Comparison of ENCODE assay signal across 11 cellular contexts in genomic region chr6:20630617-20631448, GRCh38.
DNase-seq lines count a peak whose midpoint lies in the region; ATAC-seq, FAIRE-seq and TF ChIP-seq lines count a peak whose summit lies in the region.
"Had no signal": no experiment of that assay in that cellular context is flagged by ENCODE, and none has a peak within 500 bp of the region (broad histone marks: within the 10 kb centered on the region; RNA-seq: fewer than 3 reads in every experiment).

No MANE protein-coding gene starts in this region.

- H3K27ac Mint-ChIP-seq in MCF 10A (ENCODE audit: low read depth, unreplicated experiment) (no peak overlapping the region), IgD-negative memory B cell (peak overlapping the region in 2 of 3 donors; percentile 17 to 32)
- peak overlapping the region in 1 of 2 donors; percentile 54 for H3K27ac Mint-ChIP-seq in stimulated activated naive CD8-positive, alpha-beta T cell treated with anti-CD3 and anti-CD28 coated beads, Interleukin-15, amount 100 ng/mL, for 72 hours
- H3K27ac Mint-ChIP-seq in stimulated activated memory B cell treated with anti-CD40 and anti-IgM and Interleukin-4, amounts not matched to agents 10 μg/mL and 1 μg/mL and 100 μg/mL, for 72 hours: no peak overlapping the region

- CTCF ChIA-PET in MCF 10A (lab: Yijun Ruan, JAX): interaction anchor here (0.5 kb wide), 1 partner anchor 275 kb away, joined by 4 read pairs; no protein-coding TSS in a partner anchor

- intact Hi-C loops in MCF 10A (cut with micrococcal nuclease): no loop called here
- intact Hi-C loops in breast epithelium (cut with DNase I; ENCODE audit: low total_unique reads): no loop called here

- H3K9me3 ChIP-seq in breast epithelium: no peaks in the 10 kb centered on the region

- TF ChIP-seq CTCF in MCF 10A (IDR thresholded peaks at IDR 0.05; ENCODE audit: unreplicated experiment) (no peak), breast epithelium (IDR thresholded peaks at IDR 0.05) (no peak)

- H3K4me3 Mint-ChIP-seq in MCF 10A (ENCODE audit: unreplicated experiment) (no peak overlapping the region), IgD-negative memory B cell (peak overlapping the region in 1 of 4 donors; percentile 9)
- no peak overlapping the region for H3K4me3 Mint-ChIP-seq in stimulated activated naive CD8-positive, alpha-beta T cell treated with anti-CD3 and anti-CD28 coated beads, Interleukin-15, amount 100 ng/mL, for 72 hours
- H3K4me3 Mint-ChIP-seq in stimulated activated memory B cell treated with anti-CD40 and anti-IgM and Interleukin-4, amounts not matched to agents 10 μg/mL and 1 μg/mL and 100 μg/mL, for 72 hours: no peak overlapping the region

- ATAC-seq in stimulated activated naive CD8-positive, alpha-beta T cell treated with anti-CD3 and anti-CD28 coated beads, Interleukin-15, amount 100 ng/mL, for 72 hours: peak; percentile 94
- no peak for ATAC-seq in stimulated activated memory B cell treated with anti-CD40 and anti-IgM and Interleukin-4, amounts not matched to agents 10 μg/mL and 1 μg/mL and 100 μg/mL, for 72 hours

- no peaks in the 10 kb centered on the region for H3K36me3 Mint-ChIP-seq in MCF 10A (ENCODE audit: insufficient read depth, unreplicated experiment)
- H3K36me3 Mint-ChIP-seq in IgD-negative memory B cell: peaks cover 15% of the 10 kb centered on the region
- peaks cover 53% of the 10 kb centered on the region for H3K36me3 Mint-ChIP-seq in stimulated activated memory B cell treated with anti-CD40 and anti-IgM and Interleukin-4, amounts not matched to agents 10 μg/mL and 1 μg/mL and 100 μg/mL, for 72 hours

- no peak overlapping the region for H3K27ac ChIP-seq in breast epithelium
- H3K27ac ChIP-seq: C4-2B, GM23248 had no signal

- H3K4me3 ChIP-seq in breast epithelium: no peak overlapping the region
- H3K4me3 ChIP-seq: GM23248 had no signal

- H3K4me1 ChIP-seq in breast epithelium: no peaks in the 10 kb centered on the region

- H3K36me3 ChIP-seq in breast epithelium: no peaks in the 10 kb centered on the region

- BruUV-seq in MCF 10A (replicated peaks; lab: Mats Ljungman, UMichigan): no TSS peak

- FAIRE-seq in HTR-8/SVneo (lab: Jason Lieb, UNC): no peak
- FAIRE-seq: TTC549 had no signal

- POLR2A ChIA-PET in MCF 10A (lab: Yijun Ruan, JAX): no interaction called here

- H3K9me3 Mint-ChIP-seq in MCF 10A (ENCODE audit: unreplicated experiment): no peaks in the 10 kb centered on the region
- H3K9me3 Mint-ChIP-seq in IgD-negative memory B cell: peaks cover 0 to 2% (median 0%) of the 10 kb centered on the region in 3 donors
- peaks cover 0 to 7% of the 10 kb centered on the region in 2 donors for H3K9me3 Mint-ChIP-seq in stimulated activated naive CD8-positive, alpha-beta T cell treated with anti-CD3 and anti-CD28 coated beads, Interleukin-15, amount 100 ng/mL, for 72 hours
- no peaks in the 10 kb centered on the region for H3K9me3 Mint-ChIP-seq in stimulated activated memory B cell treated with anti-CD40 and anti-IgM and Interleukin-4, amounts not matched to agents 10 μg/mL and 1 μg/mL and 100 μg/mL, for 72 hours

- no peak for TF ChIP-seq POLR2A in breast epithelium (IDR thresholded peaks at IDR 0.05)

- H3K27me3 Mint-ChIP-seq in MCF 10A (ENCODE audit: insufficient read depth, unreplicated experiment): no peaks in the 10 kb centered on the region
- no peaks in the 10 kb centered on the region for H3K27me3 Mint-ChIP-seq in IgD-negative memory B cell
- no peaks in the 10 kb centered on the region for H3K27me3 Mint-ChIP-seq in stimulated activated naive CD8-positive, alpha-beta T cell treated with anti-CD3 and anti-CD28 coated beads, Interleukin-15, amount 100 ng/mL, for 72 hours
- no peaks in the 10 kb centered on the region for H3K27me3 Mint-ChIP-seq in stimulated activated memory B cell treated with anti-CD40 and anti-IgM and Interleukin-4, amounts not matched to agents 10 μg/mL and 1 μg/mL and 100 μg/mL, for 72 hours

- H3K4me1 Mint-ChIP-seq in MCF 10A (ENCODE audit: insufficient read depth, unreplicated experiment) (no peaks in the 10 kb centered on the region), IgD-negative memory B cell (peaks cover 10 to 28% (median 12%) of the 10 kb centered on the region in 3 donors)
- peaks cover 54% of the 10 kb centered on the region for H3K4me1 Mint-ChIP-seq in stimulated activated naive CD8-positive, alpha-beta T cell treated with anti-CD3 and anti-CD28 coated beads, Interleukin-15, amount 100 ng/mL, for 72 hours
- peaks cover 32% of the 10 kb centered on the region for H3K4me1 Mint-ChIP-seq in stimulated activated memory B cell treated with anti-CD40 and anti-IgM and Interleukin-4, amounts not matched to agents 10 μg/mL and 1 μg/mL and 100 μg/mL, for 72 hours

- DNase-seq in MCF 10A (ENCODE audit: unreplicated experiment): peak; percentile 17
- no peak for DNase-seq in breast epithelium (ENCODE audit: low spot score in 2 of 2)
- peak; percentile 27 for DNase-seq in SHP77 treated with DMSO at 0.1 percent for 48 hours (lab: John Stamatoyannopoulos, UW)
- DNase-seq in stimulated activated naive CD8-positive, alpha-beta T cell treated with anti-CD3 and anti-CD28 coated beads, Interleukin-15, amount 100 ng/mL, for 72 hours: peak in 1 of 2 donors; percentile 32
- no peak for DNase-seq in HTR-8/SVneo (ENCODE audit: insufficient read length, low spot score)
- no peak for DNase-seq in amygdala (lab: John Stamatoyannopoulos, UW)

- no peaks in the 10 kb centered on the region for H3K27me3 ChIP-seq in breast epithelium

Comparison
In these comparisons a context has a peak if more than half of its experiments do, and no peak if none do; other contexts are left out.
1. DNase-seq: peak in MCF 10A (single experiment) and SHP77 treated with DMSO at 0.1 percent for 48 hours (single experiment); none in breast epithelium (0 of 2), HTR-8/SVneo (single experiment) and amygdala (0 of 56).
2. H3K27ac Mint-ChIP-seq: peak in IgD-negative memory B cell (2 of 3); none in MCF 10A (single experiment) and stimulated activated memory B cell treated with anti-CD40 and anti-IgM and Interleukin-4, amounts not matched to agents 10 μg/mL and 1 μg/mL and 100 μg/mL, for 72 hours (single experiment).